In genomic region chr5:5380298-5380697, GRCh38 we compare ENCODE assay signal across 19 cellular contexts.
"Had no signal": no experiment of that assay in that cellular context is flagged by ENCODE, and none has a peak within 500 bp of the region (broad histone marks: within the 10 kb centered on the region; RNA-seq: fewer than 3 reads in every experiment).

No MANE protein-coding gene starts in this region.

- H3K27ac ChIP-seq: body of pancreas, foreskin keratinocyte, heart left ventricle, left ventricle myocardium inferior, ovary, sigmoid colon, spleen, thyroid gland had no signal

- H3K27me3 ChIP-seq: body of pancreas, heart left ventricle, ovary, sigmoid colon, spleen, thyroid gland had no signal

- H3K4me3 ChIP-seq: body of pancreas, heart left ventricle, left ventricle myocardium inferior, ovary, sigmoid colon, spleen, thyroid gland had no signal

- ATAC-seq: activated naive CD4-positive, alpha-beta T cell treated with anti-CD3 and anti-CD28 coated beads, Interleukin-2, amount 50 U/mL, for 72 hours; body of pancreas; foreskin keratinocyte; heart left ventricle; naive thymus-derived CD8-positive, alpha-beta T cell; stimulated activated naive B cell treated with anti-CD40 and anti-IgM and Interleukin-4, amounts not matched to agents 10 μg/mL and 1 μg/mL and 100 μg/mL, for 72 hours had no signal

- DNase-seq: activated CD4-positive, CD25-positive, alpha-beta regulatory T cell treated with anti-CD3 and anti-CD28 coated beads, Interleukin-2, amount 50 U/mL, for 72 hours; activated gamma-delta T cell treated with Interleukin-2 at 50 U/mL for 16 hours; amniotic stem cell; body of pancreas; central memory CD4-positive, alpha-beta T cell; endodermal cell; foreskin keratinocyte; heart left ventricle; kidney glomerular epithelial cell; left ventricle myocardium inferior; naive thymus-derived CD8-positive, alpha-beta T cell; ovary; sigmoid colon; spleen; stimulated activated CD4-positive, alpha-beta T cell treated with anti-CD3 and anti-CD28 coated beads, Interleukin-4, amount 100 ng/mL, for 4 hours; stimulated activated naive B cell treated with anti-CD40 and anti-IgM and Interleukin-4, amounts not matched to agents 10 μg/mL and 1 μg/mL and 100 μg/mL, for 72 hours; T1000; thyroid gland had no signal
